28 cellular contexts compared by ENCODE assay signal in the genomic region with DNA sequence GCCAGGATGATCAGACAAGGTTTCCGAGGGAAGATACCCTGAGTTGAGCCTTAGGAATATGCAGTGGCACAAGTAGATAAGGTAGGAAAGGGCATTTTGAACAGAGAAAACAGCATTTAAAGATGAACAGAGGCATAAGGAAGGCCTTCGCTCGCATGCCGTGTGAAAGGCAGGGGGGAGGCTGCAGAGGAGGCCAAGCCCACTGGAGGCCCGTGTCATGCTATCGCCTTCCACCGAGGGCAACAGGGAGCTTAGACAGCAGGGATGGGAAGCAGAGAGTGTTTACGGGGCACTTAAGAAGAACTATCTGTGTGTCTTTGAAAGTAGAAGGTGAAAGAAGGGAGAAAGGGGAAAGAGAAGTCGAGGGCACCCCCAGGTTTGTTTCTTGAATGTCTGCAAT.
"Had no signal": no experiment of that assay in that cellular context is flagged by ENCODE, and none has a peak within 500 bp of the region (broad histone marks: within the 10 kb centered on the region; RNA-seq: fewer than 3 reads in every experiment).

No MANE protein-coding gene starts in this region.

- H3K27ac Mint-ChIP-seq: activated CD4-positive, alpha-beta T cell treated with anti-CD3 and anti-CD28 coated beads for 36 hours; activated CD4-positive, alpha-beta T cell treated with anti-CD3 and anti-CD28 coated beads, Interleukin-2, amount 10 ng/mL, durations not matched to agents 7 days and 5 days; activated CD8-positive, alpha-beta T cell treated with anti-CD3 and anti-CD28 coated beads, Interleukin-2, amount 10 ng/mL, durations not matched to agents 7 days and 5 days; activated naive CD4-positive, alpha-beta T cell treated with anti-CD3 and anti-CD28 coated beads for 36 hours; activated naive CD4-positive, alpha-beta T cell treated with anti-CD3 and anti-CD28 coated beads, Interleukin-2, amount 50 U/mL, for 72 hours; activated T-helper 1 cell treated with anti-CD3 and anti-CD28 coated beads, Interleukin-12 subunit alpha, Interleukin-12 subunit beta, Interleukin-2, Interleukin-4 antibody, amounts not matched to agents 30 ng/mL and 10 ng/mL and 1 ng/mL, durations not matched to agents 14 hours and 24 hours and 36 hours; T-helper 1 cell treated with Interleukin-12 subunit alpha and Interleukin-12 subunit beta and Interleukin-4 antibody, amounts not matched to agents 30 μg/mL and 1 μg/mL, for 36 hours; T-helper 2 cell treated with Interferon-gamma antibody and Interleukin-4, amounts not matched to agents 5 μg/mL and 100 μg/mL, for 36 hours; WTC11 had no signal

- H3K36me3 ChIP-seq: adrenal gland, SJCRH30 had no signal

- H3K27me3 ChIP-seq: adrenal gland, SJCRH30 had no signal

- H3K4me1 Mint-ChIP-seq: activated CD4-positive, alpha-beta T cell treated with anti-CD3 and anti-CD28 coated beads for 36 hours; activated CD4-positive, alpha-beta T cell treated with anti-CD3 and anti-CD28 coated beads, Interleukin-2, amount 10 ng/mL, durations not matched to agents 7 days and 5 days had no signal

- H3K27ac ChIP-seq: adrenal gland, SJCRH30, SK-N-MC had no signal

- H3K4me3 Mint-ChIP-seq: activated CD4-positive, alpha-beta T cell treated with anti-CD3 and anti-CD28 coated beads for 36 hours; activated CD4-positive, alpha-beta T cell treated with anti-CD3 and anti-CD28 coated beads, Interleukin-2, amount 10 ng/mL, durations not matched to agents 7 days and 5 days; activated CD8-positive, alpha-beta T cell treated with anti-CD3 and anti-CD28 coated beads, Interleukin-2, amount 10 ng/mL, durations not matched to agents 7 days and 5 days; activated naive CD4-positive, alpha-beta T cell treated with anti-CD3 and anti-CD28 coated beads for 36 hours; activated T-cell treated with anti-CD3 and anti-CD28 coated beads, Interleukin-2, amount 50 U/mL, for 4 hours; activated T-helper 1 cell treated with anti-CD3 and anti-CD28 coated beads, Interleukin-12 subunit alpha, Interleukin-12 subunit beta, Interleukin-2, Interleukin-4 antibody, amounts not matched to agents 30 ng/mL and 10 ng/mL and 1 ng/mL, durations not matched to agents 14 hours and 24 hours and 36 hours; brain; T-helper 1 cell treated with Interleukin-12 subunit alpha and Interleukin-12 subunit beta and Interleukin-4 antibody, amounts not matched to agents 30 μg/mL and 1 μg/mL, for 36 hours; T-helper 2 cell treated with Interferon-gamma antibody and Interleukin-4, amounts not matched to agents 5 μg/mL and 100 μg/mL, for 36 hours; WTC11 had no signal

- H3K4me3 ChIP-seq: adrenal gland, SJCRH30, SK-N-MC had no signal

- H3K9me3 Mint-ChIP-seq: activated CD4-positive, alpha-beta T cell treated with anti-CD3 and anti-CD28 coated beads, Interleukin-2, amount 10 ng/mL, durations not matched to agents 7 days and 5 days; activated naive CD4-positive, alpha-beta T cell treated with anti-CD3 and anti-CD28 coated beads for 36 hours; activated naive CD4-positive, alpha-beta T cell treated with anti-CD3 and anti-CD28 coated beads, Interleukin-2, amount 50 U/mL, for 72 hours; activated T-cell treated with anti-CD3 and anti-CD28 coated beads, Interleukin-2, amount 50 U/mL, for 4 hours; activated T-helper 1 cell treated with anti-CD3 and anti-CD28 coated beads, Interleukin-12 subunit alpha, Interleukin-12 subunit beta, Interleukin-2, Interleukin-4 antibody, amounts not matched to agents 30 ng/mL and 10 ng/mL and 1 ng/mL, durations not matched to agents 14 hours and 24 hours and 36 hours; T-helper 1 cell treated with Interleukin-12 subunit alpha and Interleukin-12 subunit beta and Interleukin-4 antibody, amounts not matched to agents 30 μg/mL and 1 μg/mL, for 36 hours; T-helper 2 cell treated with Interferon-gamma antibody and Interleukin-4, amounts not matched to agents 5 μg/mL and 100 μg/mL, for 36 hours had no signal

- DNase-seq: activated CD4-positive, alpha-beta T cell treated with anti-CD3 and anti-CD28 coated beads for 36 hours; activated CD4-positive, alpha-beta T cell treated with anti-CD3 and anti-CD28 coated beads, Interleukin-2, amount 10 ng/mL, durations not matched to agents 7 days and 5 days; activated CD4-positive, alpha-beta T cell treated with anti-CD3 and anti-CD28 coated beads, Interleukin-2, amount 50 U/mL, for 48 hours; activated CD8-positive, alpha-beta T cell treated with anti-CD3 and anti-CD28 coated beads, Interleukin-2, amount 10 ng/mL, durations not matched to agents 7 days and 5 days; activated gamma-delta T cell treated with Interleukin-2 at 50 U/mL for 16 hours; activated naive CD4-positive, alpha-beta T cell treated with anti-CD3 and anti-CD28 coated beads for 36 hours; activated T-cell treated with anti-CD3 and anti-CD28 coated beads for 4 hours; activated T-cell treated with anti-CD3 and anti-CD28 coated beads, Interleukin-2, amount 50 U/mL, for 4 hours; adrenal gland; central memory CD4-positive, alpha-beta T cell; NCI-H1092 treated with DMSO at 0.1 percent for 48 hours; NCI-H146; NCI-H187; NCI-H2029 treated with DMSO at 0.1 percent for 48 hours; NCI-H2107; NCI-H2171 treated with DMSO at 0.1 percent for 48 hours; NCI-H226; NCI-H446 treated with DMSO at 0.1 percent for 48 hours; NCI-H524; SHP77; SJCRH30 had no signal

- H3K9me3 ChIP-seq: adrenal gland, SJCRH30 had no signal

- H3K36me3 Mint-ChIP-seq: activated naive CD4-positive, alpha-beta T cell treated with anti-CD3 and anti-CD28 coated beads, Interleukin-2, amount 50 U/mL, for 72 hours had no signal
